In genomic region chr1:169044296-169044695, GRCh38 we compare ENCODE assay signal across 10 cellular contexts.
DNase-seq lines count a peak whose midpoint lies in the region; ATAC-seq and TF ChIP-seq lines count a peak whose summit lies in the region.
"Had no signal": no experiment of that assay in that cellular context is flagged by ENCODE, and none has a peak within 500 bp of the region (broad histone marks: within the 10 kb centered on the region; RNA-seq: fewer than 3 reads in every experiment).

No MANE protein-coding gene starts in this region.

- H3K4me2 ChIP-seq in hepatocyte = no peak overlapping the region

- H3K27me3 ChIP-seq in hepatocyte = no peaks in the 10 kb centered on the region
- H3K27me3 ChIP-seq: cardiac muscle cell had no signal

- no peaks in the 10 kb centered on the region for H4K20me1 ChIP-seq in hepatocyte (ENCODE audit: insufficient read depth, poor library complexity, severe bottlenecking)

- H3K9me2 ChIP-seq in hepatocyte (replicated peaks; ENCODE audit: insufficient read depth) = no peaks in the 10 kb centered on the region

- no peaks in the 10 kb centered on the region for H3K4me1 ChIP-seq in hepatocyte (ENCODE audit: insufficient read depth)

- peak; percentile 77 for DNase-seq in GM12865 (ENCODE audit: low read depth)
- peak; percentile 8 for DNase-seq in activated T-cell treated with anti-CD3 and anti-CD28 coated beads for 24 hours (ENCODE audit: low read depth)
- peak; percentile 78 for DNase-seq in pons (ENCODE audit: low spot score)
- no peak for DNase-seq in erythroblast (lab: John Stamatoyannopoulos, UW)
- DNase-seq in effector CD8-positive, alpha-beta T cell (lab: John Stamatoyannopoulos, UW) = no peak
- no peak for DNase-seq in hepatocyte (ENCODE audit: low spot score)
- DNase-seq: psoas muscle had no signal

- ATAC-seq in GM21381 (IDR thresholded peaks at IDR 0.05; ENCODE audit: unreplicated experiment) = peak; percentile 90
- peak; percentile 94 for ATAC-seq in HG03565 (IDR thresholded peaks at IDR 0.05; ENCODE audit: unreplicated experiment)

- no peaks in the 10 kb centered on the region for H3K9me3 ChIP-seq in hepatocyte (ENCODE audit: low read depth)
- H3K9me3 ChIP-seq: psoas muscle had no signal

- H3K36me3 ChIP-seq in hepatocyte (replicated peaks; ENCODE audit: insufficient read depth, low read depth) = no peaks in the 10 kb centered on the region
- H3K36me3 ChIP-seq: cardiac muscle cell had no signal

- WGBS in hepatocyte (ENCODE audit: low lambda C conversion rate, missing lambda C conversion rate) = 74% methylated on average over 3 of the region's 3 CpGs

- no peak for TF ChIP-seq CTCF in GM12865 (IDR thresholded peaks at IDR 0.05; ENCODE audit: insufficient read depth, low read depth, low read length, missing control alignments)
- TF ChIP-seq CTCF in hepatocyte (IDR thresholded peaks at IDR 0.05; ENCODE audit: poor library complexity) = no peak

- no peaks in the 10 kb centered on the region for H3K79me2 ChIP-seq in hepatocyte

- H3K4me3 ChIP-seq in GM12865 (ENCODE audit: low read depth, low read length) = no peak overlapping the region
- H3K4me3 ChIP-seq in hepatocyte = no peak overlapping the region
- H3K4me3 ChIP-seq: cardiac muscle cell, psoas muscle had no signal

- TF ChIP-seq POLR2A in erythroblast (IDR thresholded peaks at IDR 0.05; ENCODE audit: low read length) = no peak

- H2AFZ ChIP-seq in hepatocyte = no peak overlapping the region

- no peak overlapping the region for H3K27ac ChIP-seq in hepatocyte
- H3K27ac ChIP-seq: psoas muscle had no signal

Comparison
In these comparisons a context has a peak if more than half of its experiments do, and no peak if none do; other contexts are left out.
1. DNase-seq: peak in GM12865 (single experiment), activated T-cell treated with anti-CD3 and anti-CD28 coated beads for 24 hours (single experiment) and pons (single experiment); none in erythroblast (0 of 2), effector CD8-positive, alpha-beta T cell (single experiment) and hepatocyte (single experiment).